In the genomic region with DNA sequence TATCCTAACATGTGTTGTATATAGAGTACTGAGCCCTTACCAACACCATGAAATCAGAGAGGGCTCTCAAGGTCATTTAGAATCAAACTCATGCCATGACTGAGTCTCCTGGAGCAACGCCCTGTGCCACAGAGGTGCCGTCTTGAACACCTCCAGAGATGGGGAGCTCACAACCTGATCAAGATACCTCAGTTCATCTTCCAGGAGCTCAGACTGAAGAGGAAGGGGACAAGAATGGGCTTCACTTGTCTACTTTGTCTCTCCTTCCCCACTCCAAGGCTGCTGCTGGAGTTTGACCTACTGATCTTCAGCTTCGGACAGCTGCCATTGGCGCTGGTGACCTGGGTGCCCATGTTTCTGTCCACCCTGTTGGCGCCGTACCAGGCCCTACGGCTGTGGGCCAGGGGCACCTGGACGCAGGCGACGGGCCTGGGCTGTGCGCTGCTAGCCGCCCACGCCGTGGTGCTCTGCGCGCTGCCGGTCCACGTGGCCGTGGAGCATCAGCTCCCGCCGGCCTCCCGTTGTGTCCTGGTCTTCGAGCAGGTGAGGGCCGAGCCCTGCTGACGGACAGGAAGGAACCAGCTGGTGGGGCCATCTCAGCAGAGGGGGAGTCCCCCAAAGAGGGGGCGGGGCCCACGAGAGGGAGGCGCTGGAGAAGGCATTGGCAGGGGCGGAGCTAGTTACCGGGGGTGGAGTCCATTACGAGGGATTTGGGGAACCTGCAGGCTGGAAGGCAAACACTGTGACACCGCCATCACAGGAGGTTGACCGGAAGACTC, we compare ENCODE assay signal across 1 cellular context.
TF ChIP-seq lines count a peak whose summit lies in the region.

No MANE protein-coding gene starts in this region.

TF ChIP-seq in WTC11, 78 proteins besides CTCF, POLR2A, EP300 and RAD21 (continued from another document):
- TF ChIP-seq ZNF121 (CRISPR knock-in tag; IDR thresholded peaks at IDR 0.05) (peak; percentile 22; the same call in 1 of the 2 replicates), ZNF232 (CRISPR knock-in tag; IDR thresholded peaks at IDR 0.05) (peak; percentile 76; the same call in 1 of the 2 replicates), JAZF1 (CRISPR knock-in tag; IDR thresholded peaks at IDR 0.05) (no peak), NFYB (CRISPR knock-in tag; conservative IDR thresholded peaks at IDR 0.05; ENCODE audit: low read depth) (no peak), NFATC4 (CRISPR knock-in tag; IDR thresholded peaks at IDR 0.05) (no peak), MYBL2 (CRISPR knock-in tag; IDR thresholded peaks at IDR 0.05) (0 out of 2 replicates have a peak, but pooled peaks have one; percentile 42), FOXP1 (CRISPR knock-in tag; IDR thresholded peaks at IDR 0.05; ENCODE audit: borderline replicate concordance) (peak; percentile 76; the same call in 1 of the 2 replicates), KAT7 (CRISPR knock-in tag; IDR thresholded peaks at IDR 0.05; ENCODE audit: borderline replicate concordance) (no peak), CREM (CRISPR knock-in tag; IDR thresholded peaks at IDR 0.05) (no peak), SMAD3 (CRISPR knock-in tag; IDR thresholded peaks at IDR 0.05; ENCODE audit: borderline replicate concordance) (0 out of 2 replicates have a peak, but pooled peaks have one; percentile 63), TP53 (CRISPR knock-in tag; IDR thresholded peaks at IDR 0.05) (peak; percentile 51; the same call in 1 of the 2 replicates), RORB (CRISPR knock-in tag; IDR thresholded peaks at IDR 0.05) (no peak)
- TF ChIP-seq, protein P1, sequence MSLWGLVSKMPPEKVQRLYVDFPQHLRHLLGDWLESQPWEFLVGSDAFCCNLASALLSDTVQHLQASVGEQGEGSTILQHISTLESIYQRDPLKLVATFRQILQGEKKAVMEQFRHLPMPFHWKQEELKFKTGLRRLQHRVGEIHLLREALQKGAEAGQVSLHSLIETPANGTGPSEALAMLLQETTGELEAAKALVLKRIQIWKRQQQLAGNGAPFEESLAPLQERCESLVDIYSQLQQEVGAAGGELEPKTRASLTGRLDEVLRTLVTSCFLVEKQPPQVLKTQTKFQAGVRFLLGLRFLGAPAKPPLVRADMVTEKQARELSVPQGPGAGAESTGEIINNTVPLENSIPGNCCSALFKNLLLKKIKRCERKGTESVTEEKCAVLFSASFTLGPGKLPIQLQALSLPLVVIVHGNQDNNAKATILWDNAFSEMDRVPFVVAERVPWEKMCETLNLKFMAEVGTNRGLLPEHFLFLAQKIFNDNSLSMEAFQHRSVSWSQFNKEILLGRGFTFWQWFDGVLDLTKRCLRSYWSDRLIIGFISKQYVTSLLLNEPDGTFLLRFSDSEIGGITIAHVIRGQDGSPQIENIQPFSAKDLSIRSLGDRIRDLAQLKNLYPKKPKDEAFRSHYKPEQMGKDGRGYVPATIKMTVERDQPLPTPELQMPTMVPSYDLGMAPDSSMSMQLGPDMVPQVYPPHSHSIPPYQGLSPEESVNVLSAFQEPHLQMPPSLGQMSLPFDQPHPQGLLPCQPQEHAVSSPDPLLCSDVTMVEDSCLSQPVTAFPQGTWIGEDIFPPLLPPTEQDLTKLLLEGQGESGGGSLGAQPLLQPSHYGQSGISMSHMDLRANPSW (CRISPR knock-in tag; conservative IDR thresholded peaks at IDR 0.05; ENCODE audit: low read depth): no peak
- TF ChIP-seq, protein P2, sequence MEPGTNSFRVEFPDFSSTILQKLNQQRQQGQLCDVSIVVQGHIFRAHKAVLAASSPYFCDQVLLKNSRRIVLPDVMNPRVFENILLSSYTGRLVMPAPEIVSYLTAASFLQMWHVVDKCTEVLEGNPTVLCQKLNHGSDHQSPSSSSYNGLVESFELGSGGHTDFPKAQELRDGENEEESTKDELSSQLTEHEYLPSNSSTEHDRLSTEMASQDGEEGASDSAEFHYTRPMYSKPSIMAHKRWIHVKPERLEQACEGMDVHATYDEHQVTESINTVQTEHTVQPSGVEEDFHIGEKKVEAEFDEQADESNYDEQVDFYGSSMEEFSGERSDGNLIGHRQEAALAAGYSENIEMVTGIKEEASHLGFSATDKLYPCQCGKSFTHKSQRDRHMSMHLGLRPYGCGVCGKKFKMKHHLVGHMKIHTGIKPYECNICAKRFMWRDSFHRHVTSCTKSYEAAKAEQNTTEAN (CRISPR knock-in tag; IDR thresholded peaks at IDR 0.05): 0 out of 2 replicates have a peak, but pooled peaks have one; percentile 54
- TF ChIP-seq, protein P3, sequence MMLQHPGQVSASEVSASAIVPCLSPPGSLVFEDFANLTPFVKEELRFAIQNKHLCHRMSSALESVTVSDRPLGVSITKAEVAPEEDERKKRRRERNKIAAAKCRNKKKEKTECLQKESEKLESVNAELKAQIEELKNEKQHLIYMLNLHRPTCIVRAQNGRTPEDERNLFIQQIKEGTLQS (CRISPR knock-in tag; conservative IDR thresholded peaks at IDR 0.05): no peak
- TF ChIP-seq, protein P4, sequence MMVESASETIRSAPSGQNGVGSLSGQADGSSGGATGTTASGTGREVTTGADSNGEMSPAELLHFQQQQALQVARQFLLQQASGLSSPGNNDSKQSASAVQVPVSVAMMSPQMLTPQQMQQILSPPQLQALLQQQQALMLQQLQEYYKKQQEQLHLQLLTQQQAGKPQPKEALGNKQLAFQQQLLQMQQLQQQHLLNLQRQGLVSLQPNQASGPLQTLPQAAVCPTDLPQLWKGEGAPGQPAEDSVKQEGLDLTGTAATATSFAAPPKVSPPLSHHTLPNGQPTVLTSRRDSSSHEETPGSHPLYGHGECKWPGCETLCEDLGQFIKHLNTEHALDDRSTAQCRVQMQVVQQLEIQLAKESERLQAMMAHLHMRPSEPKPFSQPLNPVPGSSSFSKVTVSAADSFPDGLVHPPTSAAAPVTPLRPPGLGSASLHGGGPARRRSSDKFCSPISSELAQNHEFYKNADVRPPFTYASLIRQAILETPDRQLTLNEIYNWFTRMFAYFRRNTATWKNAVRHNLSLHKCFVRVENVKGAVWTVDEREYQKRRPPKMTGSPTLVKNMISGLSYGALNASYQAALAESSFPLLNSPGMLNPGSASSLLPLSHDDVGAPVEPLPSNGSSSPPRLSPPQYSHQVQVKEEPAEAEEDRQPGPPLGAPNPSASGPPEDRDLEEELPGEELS (CRISPR knock-in tag; IDR thresholded peaks at IDR 0.05): 0 out of 2 replicates have a peak, but pooled peaks have one; percentile 32
- TF ChIP-seq, protein P5, sequence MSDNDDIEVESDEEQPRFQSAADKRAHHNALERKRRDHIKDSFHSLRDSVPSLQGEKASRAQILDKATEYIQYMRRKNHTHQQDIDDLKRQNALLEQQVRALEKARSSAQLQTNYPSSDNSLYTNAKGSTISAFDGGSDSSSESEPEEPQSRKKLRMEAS (CRISPR knock-in tag; IDR thresholded peaks at IDR 0.05): peak; percentile 81
- TF ChIP-seq, protein P6, sequence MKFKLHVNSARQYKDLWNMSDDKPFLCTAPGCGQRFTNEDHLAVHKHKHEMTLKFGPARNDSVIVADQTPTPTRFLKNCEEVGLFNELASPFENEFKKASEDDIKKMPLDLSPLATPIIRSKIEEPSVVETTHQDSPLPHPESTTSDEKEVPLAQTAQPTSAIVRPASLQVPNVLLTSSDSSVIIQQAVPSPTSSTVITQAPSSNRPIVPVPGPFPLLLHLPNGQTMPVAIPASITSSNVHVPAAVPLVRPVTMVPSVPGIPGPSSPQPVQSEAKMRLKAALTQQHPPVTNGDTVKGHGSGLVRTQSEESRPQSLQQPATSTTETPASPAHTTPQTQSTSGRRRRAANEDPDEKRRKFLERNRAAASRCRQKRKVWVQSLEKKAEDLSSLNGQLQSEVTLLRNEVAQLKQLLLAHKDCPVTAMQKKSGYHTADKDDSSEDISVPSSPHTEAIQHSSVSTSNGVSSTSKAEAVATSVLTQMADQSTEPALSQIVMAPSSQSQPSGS (CRISPR knock-in tag; IDR thresholded peaks at IDR 0.05; ENCODE audit: borderline replicate concordance, low read depth): no peak
- TF ChIP-seq, protein P7, sequence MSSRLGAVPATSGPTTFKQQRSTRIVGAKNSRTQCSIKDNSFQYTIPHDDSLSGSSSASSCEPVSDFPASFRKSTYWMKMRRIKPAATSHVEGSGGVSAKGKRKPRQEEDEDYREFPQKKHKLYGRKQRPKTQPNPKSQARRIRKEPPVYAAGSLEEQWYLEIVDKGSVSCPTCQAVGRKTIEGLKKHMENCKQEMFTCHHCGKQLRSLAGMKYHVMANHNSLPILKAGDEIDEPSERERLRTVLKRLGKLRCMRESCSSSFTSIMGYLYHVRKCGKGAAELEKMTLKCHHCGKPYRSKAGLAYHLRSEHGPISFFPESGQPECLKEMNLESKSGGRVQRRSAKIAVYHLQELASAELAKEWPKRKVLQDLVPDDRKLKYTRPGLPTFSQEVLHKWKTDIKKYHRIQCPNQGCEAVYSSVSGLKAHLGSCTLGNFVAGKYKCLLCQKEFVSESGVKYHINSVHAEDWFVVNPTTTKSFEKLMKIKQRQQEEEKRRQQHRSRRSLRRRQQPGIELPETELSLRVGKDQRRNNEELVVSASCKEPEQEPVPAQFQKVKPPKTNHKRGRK (CRISPR knock-in tag; IDR thresholded peaks at IDR 0.05; ENCODE audit: borderline replicate concordance): no peak
- TF ChIP-seq, protein P8, sequence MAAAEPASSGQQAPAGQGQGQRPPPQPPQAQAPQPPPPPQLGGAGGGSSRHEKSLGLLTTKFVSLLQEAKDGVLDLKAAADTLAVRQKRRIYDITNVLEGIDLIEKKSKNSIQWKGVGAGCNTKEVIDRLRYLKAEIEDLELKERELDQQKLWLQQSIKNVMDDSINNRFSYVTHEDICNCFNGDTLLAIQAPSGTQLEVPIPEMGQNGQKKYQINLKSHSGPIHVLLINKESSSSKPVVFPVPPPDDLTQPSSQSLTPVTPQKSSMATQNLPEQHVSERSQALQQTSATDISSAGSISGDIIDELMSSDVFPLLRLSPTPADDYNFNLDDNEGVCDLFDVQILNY (CRISPR knock-in tag; IDR thresholded peaks at IDR 0.05): peak; percentile 33; the same call in 1 of the 2 replicates
- TF ChIP-seq, protein P9, sequence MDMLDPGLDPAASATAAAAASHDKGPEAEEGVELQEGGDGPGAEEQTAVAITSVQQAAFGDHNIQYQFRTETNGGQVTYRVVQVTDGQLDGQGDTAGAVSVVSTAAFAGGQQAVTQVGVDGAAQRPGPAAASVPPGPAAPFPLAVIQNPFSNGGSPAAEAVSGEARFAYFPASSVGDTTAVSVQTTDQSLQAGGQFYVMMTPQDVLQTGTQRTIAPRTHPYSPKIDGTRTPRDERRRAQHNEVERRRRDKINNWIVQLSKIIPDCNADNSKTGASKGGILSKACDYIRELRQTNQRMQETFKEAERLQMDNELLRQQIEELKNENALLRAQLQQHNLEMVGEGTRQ (CRISPR knock-in tag; IDR thresholded peaks at IDR 0.05): peak; percentile 36; the same call in 1 of the 2 replicates
- TF ChIP-seq, protein P10, sequence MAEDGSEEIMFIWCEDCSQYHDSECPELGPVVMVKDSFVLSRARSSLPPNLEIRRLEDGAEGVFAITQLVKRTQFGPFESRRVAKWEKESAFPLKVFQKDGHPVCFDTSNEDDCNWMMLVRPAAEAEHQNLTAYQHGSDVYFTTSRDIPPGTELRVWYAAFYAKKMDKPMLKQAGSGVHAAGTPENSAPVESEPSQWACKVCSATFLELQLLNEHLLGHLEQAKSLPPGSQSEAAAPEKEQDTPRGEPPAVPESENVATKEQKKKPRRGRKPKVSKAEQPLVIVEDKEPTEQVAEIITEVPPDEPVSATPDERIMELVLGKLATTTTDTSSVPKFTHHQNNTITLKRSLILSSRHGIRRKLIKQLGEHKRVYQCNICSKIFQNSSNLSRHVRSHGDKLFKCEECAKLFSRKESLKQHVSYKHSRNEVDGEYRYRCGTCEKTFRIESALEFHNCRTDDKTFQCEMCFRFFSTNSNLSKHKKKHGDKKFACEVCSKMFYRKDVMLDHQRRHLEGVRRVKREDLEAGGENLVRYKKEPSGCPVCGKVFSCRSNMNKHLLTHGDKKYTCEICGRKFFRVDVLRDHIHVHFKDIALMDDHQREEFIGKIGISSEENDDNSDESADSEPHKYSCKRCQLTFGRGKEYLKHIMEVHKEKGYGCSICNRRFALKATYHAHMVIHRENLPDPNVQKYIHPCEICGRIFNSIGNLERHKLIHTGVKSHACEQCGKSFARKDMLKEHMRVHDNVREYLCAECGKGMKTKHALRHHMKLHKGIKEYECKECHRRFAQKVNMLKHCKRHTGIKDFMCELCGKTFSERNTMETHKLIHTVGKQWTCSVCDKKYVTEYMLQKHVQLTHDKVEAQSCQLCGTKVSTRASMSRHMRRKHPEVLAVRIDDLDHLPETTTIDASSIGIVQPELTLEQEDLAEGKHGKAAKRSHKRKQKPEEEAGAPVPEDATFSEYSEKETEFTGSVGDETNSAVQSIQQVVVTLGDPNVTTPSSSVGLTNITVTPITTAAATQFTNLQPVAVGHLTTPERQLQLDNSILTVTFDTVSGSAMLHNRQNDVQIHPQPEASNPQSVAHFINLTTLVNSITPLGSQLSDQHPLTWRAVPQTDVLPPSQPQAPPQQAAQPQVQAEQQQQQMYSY (CRISPR knock-in tag; IDR thresholded peaks at IDR 0.05): 0 out of 2 replicates have a peak, but pooled peaks have one; percentile 13
- TF ChIP-seq, protein P11, sequence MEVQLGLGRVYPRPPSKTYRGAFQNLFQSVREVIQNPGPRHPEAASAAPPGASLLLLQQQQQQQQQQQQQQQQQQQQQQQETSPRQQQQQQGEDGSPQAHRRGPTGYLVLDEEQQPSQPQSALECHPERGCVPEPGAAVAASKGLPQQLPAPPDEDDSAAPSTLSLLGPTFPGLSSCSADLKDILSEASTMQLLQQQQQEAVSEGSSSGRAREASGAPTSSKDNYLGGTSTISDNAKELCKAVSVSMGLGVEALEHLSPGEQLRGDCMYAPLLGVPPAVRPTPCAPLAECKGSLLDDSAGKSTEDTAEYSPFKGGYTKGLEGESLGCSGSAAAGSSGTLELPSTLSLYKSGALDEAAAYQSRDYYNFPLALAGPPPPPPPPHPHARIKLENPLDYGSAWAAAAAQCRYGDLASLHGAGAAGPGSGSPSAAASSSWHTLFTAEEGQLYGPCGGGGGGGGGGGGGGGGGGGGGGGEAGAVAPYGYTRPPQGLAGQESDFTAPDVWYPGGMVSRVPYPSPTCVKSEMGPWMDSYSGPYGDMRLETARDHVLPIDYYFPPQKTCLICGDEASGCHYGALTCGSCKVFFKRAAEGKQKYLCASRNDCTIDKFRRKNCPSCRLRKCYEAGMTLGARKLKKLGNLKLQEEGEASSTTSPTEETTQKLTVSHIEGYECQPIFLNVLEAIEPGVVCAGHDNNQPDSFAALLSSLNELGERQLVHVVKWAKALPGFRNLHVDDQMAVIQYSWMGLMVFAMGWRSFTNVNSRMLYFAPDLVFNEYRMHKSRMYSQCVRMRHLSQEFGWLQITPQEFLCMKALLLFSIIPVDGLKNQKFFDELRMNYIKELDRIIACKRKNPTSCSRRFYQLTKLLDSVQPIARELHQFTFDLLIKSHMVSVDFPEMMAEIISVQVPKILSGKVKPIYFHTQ (CRISPR knock-in tag; IDR thresholded peaks at IDR 0.05): no peak
- TF ChIP-seq, protein P12, sequence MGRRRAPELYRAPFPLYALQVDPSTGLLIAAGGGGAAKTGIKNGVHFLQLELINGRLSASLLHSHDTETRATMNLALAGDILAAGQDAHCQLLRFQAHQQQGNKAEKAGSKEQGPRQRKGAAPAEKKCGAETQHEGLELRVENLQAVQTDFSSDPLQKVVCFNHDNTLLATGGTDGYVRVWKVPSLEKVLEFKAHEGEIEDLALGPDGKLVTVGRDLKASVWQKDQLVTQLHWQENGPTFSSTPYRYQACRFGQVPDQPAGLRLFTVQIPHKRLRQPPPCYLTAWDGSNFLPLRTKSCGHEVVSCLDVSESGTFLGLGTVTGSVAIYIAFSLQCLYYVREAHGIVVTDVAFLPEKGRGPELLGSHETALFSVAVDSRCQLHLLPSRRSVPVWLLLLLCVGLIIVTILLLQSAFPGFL (CRISPR knock-in tag; IDR thresholded peaks at IDR 0.05; ENCODE audit: borderline replicate concordance): no peak
